29 cellular contexts compared by ENCODE assay signal in the genomic region with DNA sequence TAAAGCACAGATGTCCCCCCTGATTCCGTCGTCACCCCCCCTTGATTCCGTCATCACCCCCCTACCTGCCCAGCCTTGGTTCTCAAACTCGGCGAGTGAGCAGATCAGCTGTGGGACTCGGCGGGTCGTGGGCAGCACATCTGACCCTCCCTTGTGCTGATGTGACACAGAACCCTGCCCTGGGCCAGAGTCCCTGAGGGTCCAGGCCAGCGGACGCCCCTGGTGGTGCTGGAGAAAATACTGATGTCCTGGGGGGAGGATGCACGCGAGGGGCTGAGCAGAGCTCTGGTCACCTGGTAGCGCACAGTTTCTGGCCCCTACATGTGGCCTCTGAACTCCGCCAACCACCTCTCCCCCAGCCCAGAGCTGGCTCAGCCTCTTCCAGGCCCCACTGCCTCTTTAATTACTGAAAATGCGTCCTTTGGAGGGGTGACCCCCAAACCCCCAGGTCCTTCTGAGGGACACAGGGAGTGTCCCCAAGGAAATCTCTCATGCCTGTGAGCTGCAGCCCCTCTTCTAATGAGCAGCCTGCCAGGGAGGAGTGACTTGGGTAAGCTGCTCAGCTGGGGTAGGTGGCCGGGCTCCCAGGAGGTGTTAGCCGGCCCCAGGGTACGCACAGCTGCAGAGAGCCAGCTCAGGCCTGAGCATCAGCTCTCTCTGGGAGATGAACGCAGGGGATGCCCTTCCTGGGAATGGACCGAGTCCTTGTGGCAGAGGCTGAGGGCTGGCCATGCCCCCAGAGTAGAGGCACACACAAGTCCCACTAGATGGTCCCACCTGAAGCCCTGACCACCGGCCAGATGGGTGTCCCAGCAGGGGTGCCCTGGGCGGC.
"Had no signal": no experiment of that assay in that cellular context is flagged by ENCODE, and none has a peak within 500 bp of the region (broad histone marks: within the 10 kb centered on the region; RNA-seq: fewer than 3 reads in every experiment).

No MANE protein-coding gene starts in this region.

- H3K9me3 ChIP-seq: ascending aorta, breast epithelium had no signal

- H3K4me3 Mint-ChIP-seq: activated CD4-positive, alpha-beta T cell treated with anti-CD3 and anti-CD28 coated beads, Interleukin-2, amount 10 ng/mL, durations not matched to agents 24 days and 14 days; activated CD8-positive, alpha-beta T cell treated with anti-CD3 and anti-CD28 coated beads for 36 hours; activated naive CD4-positive, alpha-beta T cell treated with anti-CD3 and anti-CD28 coated beads, Interleukin-2, amount 50 U/mL, for 24 hours; activated naive CD8-positive, alpha-beta T cell treated with anti-CD3 and anti-CD28 coated beads, Interleukin-2, amount 10 ng/mL, durations not matched to agents 7 days and 5 days; activated T-cell treated with anti-CD3 and anti-CD28 coated beads, Interleukin-2, amount 50 U/mL, for 24 hours; T-helper 2 cell treated with Interferon-gamma antibody and Interleukin-4, amounts not matched to agents 5 μg/mL and 100 μg/mL, for 36 hours had no signal

- H3K9me3 Mint-ChIP-seq: activated CD4-positive, alpha-beta T cell treated with anti-CD3 and anti-CD28 coated beads, Interleukin-2, amount 10 ng/mL, durations not matched to agents 24 days and 14 days; activated CD8-positive, alpha-beta T cell treated with anti-CD3 and anti-CD28 coated beads for 36 hours; activated naive CD4-positive, alpha-beta T cell treated with anti-CD3 and anti-CD28 coated beads, Interleukin-2, amount 50 U/mL, for 24 hours; activated naive CD8-positive, alpha-beta T cell treated with anti-CD3 and anti-CD28 coated beads, Interleukin-2, amount 10 ng/mL, durations not matched to agents 7 days and 5 days; activated T-cell treated with anti-CD3 and anti-CD28 coated beads, Interleukin-2, amount 50 U/mL, for 24 hours; activated T-helper 2 cell treated with anti-CD3 and anti-CD28 coated beads, Interferon-gamma antibody, Interleukin-2, Interleukin-4, amounts not matched to agents 10 μg/mL and 5 μg/mL and 100 μg/mL, durations not matched to agents 14 hours and 24 hours and 36 hours; T-helper 2 cell treated with Interferon-gamma antibody and Interleukin-4, amounts not matched to agents 5 μg/mL and 100 μg/mL, for 36 hours had no signal

- H3K27ac Mint-ChIP-seq: activated CD4-positive, alpha-beta T cell treated with anti-CD3 and anti-CD28 coated beads, Interleukin-2, amount 10 ng/mL, durations not matched to agents 24 days and 14 days; activated CD8-positive, alpha-beta T cell treated with anti-CD3 and anti-CD28 coated beads for 36 hours; activated naive CD4-positive, alpha-beta T cell treated with anti-CD3 and anti-CD28 coated beads, Interleukin-2, amount 50 U/mL, for 24 hours; activated naive CD8-positive, alpha-beta T cell treated with anti-CD3 and anti-CD28 coated beads, Interleukin-2, amount 10 ng/mL, durations not matched to agents 7 days and 5 days; activated T-cell treated with anti-CD3 and anti-CD28 coated beads, Interleukin-2, amount 50 U/mL, for 24 hours; activated T-helper 2 cell treated with anti-CD3 and anti-CD28 coated beads, Interferon-gamma antibody, Interleukin-2, Interleukin-4, amounts not matched to agents 10 μg/mL and 5 μg/mL and 100 μg/mL, durations not matched to agents 14 hours and 24 hours and 36 hours; T-helper 2 cell treated with Interferon-gamma antibody and Interleukin-4, amounts not matched to agents 5 μg/mL and 100 μg/mL, for 36 hours had no signal

- H3K27me3 Mint-ChIP-seq: activated CD4-positive, alpha-beta T cell treated with anti-CD3 and anti-CD28 coated beads, Interleukin-2, amount 10 ng/mL, durations not matched to agents 24 days and 14 days; activated naive CD8-positive, alpha-beta T cell treated with anti-CD3 and anti-CD28 coated beads, Interleukin-2, amount 10 ng/mL, durations not matched to agents 7 days and 5 days had no signal

- H3K27me3 ChIP-seq: ascending aorta had no signal

- H3K36me3 Mint-ChIP-seq: activated naive CD4-positive, alpha-beta T cell treated with anti-CD3 and anti-CD28 coated beads, Interleukin-2, amount 50 U/mL, for 24 hours; activated naive CD8-positive, alpha-beta T cell treated with anti-CD3 and anti-CD28 coated beads, Interleukin-2, amount 10 ng/mL, durations not matched to agents 7 days and 5 days had no signal

- H3K36me3 ChIP-seq: ascending aorta, breast epithelium had no signal

- H3K4me3 ChIP-seq: ascending aorta, breast epithelium, K562 had no signal

- H3K4me1 ChIP-seq: breast epithelium had no signal

- DNase-seq: activated CD4-positive, alpha-beta T cell treated with anti-CD3 and anti-CD28 coated beads, Interleukin-2, amount 10 ng/mL, durations not matched to agents 24 days and 14 days; activated CD4-positive, alpha-beta T cell treated with anti-CD3 and anti-CD28 coated beads, Interleukin-2, amount 50 U/mL, for 4 hours; activated CD8-positive, alpha-beta T cell treated with anti-CD3 and anti-CD28 coated beads for 36 hours; activated gamma-delta T cell; activated naive CD4-positive, alpha-beta T cell treated with Interleukin-2 at 50 U/mL for 16 hours; activated naive CD8-positive, alpha-beta T cell treated with anti-CD3 and anti-CD28 coated beads, Interleukin-2, amount 10 ng/mL, durations not matched to agents 7 days and 5 days; activated T-cell treated with anti-CD3 and anti-CD28 coated beads, Interleukin-2, amount 50 U/mL, for 24 hours; amygdala; caudate nucleus; NCI-H1092 treated with DMSO at 0.1 percent for 48 hours; NCI-H1417; NCI-H146; NCI-H187; NCI-H2029 treated with DMSO at 0.1 percent for 48 hours; NCI-H2107; NCI-H2171; NCI-H510A; NCI-H526; NCI-H748 treated with DMSO at 0.1 percent for 48 hours; NK-92 treated with Interleukin-12 subunit alpha and Interleukin-12 subunit beta, amount 100 ng/mL, for 24 hours; OCI-M1; SW 1271; T-helper 1 cell had no signal

- H3K4me1 Mint-ChIP-seq: activated CD4-positive, alpha-beta T cell treated with anti-CD3 and anti-CD28 coated beads, Interleukin-2, amount 10 ng/mL, durations not matched to agents 24 days and 14 days; activated naive CD8-positive, alpha-beta T cell treated with anti-CD3 and anti-CD28 coated beads, Interleukin-2, amount 10 ng/mL, durations not matched to agents 7 days and 5 days had no signal

- ATAC-seq: activated CD8-positive, alpha-beta T cell treated with anti-CD3 and anti-CD28 coated beads for 36 hours; K562 had no signal

- H3K27ac ChIP-seq: ascending aorta, breast epithelium had no signal
